ENCODE assay signal across 25 cellular contexts in the genomic region with DNA sequence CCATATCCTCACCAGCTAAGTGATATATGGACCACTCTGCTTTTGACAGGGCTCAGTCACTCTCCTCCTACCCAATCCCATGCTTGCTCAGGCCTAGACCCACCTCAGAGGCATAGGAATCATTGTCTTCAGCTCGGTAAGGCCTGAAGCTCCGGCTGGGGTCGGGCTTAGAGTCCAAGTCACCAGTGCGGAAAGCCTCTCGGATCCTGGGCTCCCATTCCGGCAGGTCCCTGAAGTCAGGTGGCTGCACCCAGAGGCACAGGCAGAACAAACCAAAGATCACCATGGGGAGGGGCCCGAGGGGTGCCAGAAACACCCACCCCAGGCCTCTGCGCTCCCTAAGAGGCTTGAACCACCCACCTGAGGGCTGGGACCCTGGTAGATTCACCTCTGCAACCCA. TPM values are rescaled to one million over a fixed set of nuclear protein-coding genes. Genes with fewer than 3 reads are reported as not detected.
A peak's percentile ranks its signal among the peaks of the same experiment; 100 is the strongest.
DNase-seq lines count a peak whose midpoint lies in the region; ATAC-seq, FAIRE-seq and TF ChIP-seq lines count a peak whose summit lies in the region.
"Had no signal": no experiment of that assay in that cellular context is flagged by ENCODE, and none has a peak within 500 bp of the region (broad histone marks: within the 10 kb centered on the region; RNA-seq: fewer than 3 reads in every experiment).

No MANE protein-coding gene starts in this region.

- peaks cover 5 to 16% of the 10 kb centered on the region in 2 donors for H3K36me3 ChIP-seq in esophagus (ENCODE audit: control insufficient read depth in 2 of 2, insufficient read depth in 2 of 2, low read length in 1 of 2)
- H3K36me3 ChIP-seq in stomach = peaks cover 13 to 88% (median 77%) of the 10 kb centered on the region in 4 donors
- peaks cover 0 to 9% (median 0%) of the 10 kb centered on the region in 3 donors for H3K36me3 ChIP-seq in pancreas

- H3K27ac ChIP-seq in 22Rv1 (peak overlapping the region; percentile 88), esophagus (ENCODE audit: low read depth in 2 of 2, low read length in 1 of 2) (peak overlapping the region; percentile 59), stomach (peak overlapping the region in 4 of 5 donors; percentile 32 to 57 (median 54)), pancreas (no peak overlapping the region)
- H3K27ac ChIP-seq: BLaER1 treated with 17β-estradiol and CSF1 and Interleukin-3, amounts not matched to agents 10 nM and 100 nM; HL-60; KMS-11; SJSA1 had no signal

- WGBS in esophagus, 2 donors = 78 to 82% methylated on average over 8 of the region's 8 CpGs
- 60 to 81% (median 79%) methylated on average over 2 to 8 of the region's 8 CpGs for WGBS in stomach, 5 donors
- WGBS in pancreas, 2 donors = 88 to 93% methylated on average over 8 of the region's 8 CpGs

- intact Hi-C loops in stomach (cut with DNase I; ENCODE audit: low total_unique reads) (no loop called here), pancreas (cut with DNase I) (no loop called here)

- FAIRE-seq in HTR-8/SVneo (lab: Jason Lieb, UNC) = peak; percentile 13
- no peak for FAIRE-seq in pancreas (lab: Jason Lieb, UNC)
- FAIRE-seq: GM19239, H1, RCC 7860 had no signal

- TF ChIP-seq CTCF in 22Rv1 (IDR thresholded peaks at IDR 0.05) (no peak), stomach (IDR thresholded peaks at IDR 0.05) (no peak), pancreas (IDR thresholded peaks at IDR 0.05) (no peak), GM10266 (IDR thresholded peaks at IDR 0.05; ENCODE audit: control insufficient read depth, insufficient read depth, low read depth, missing control alignments) (no peak)

- peaks cover 2 to 7% of the 10 kb centered on the region in 2 donors for H3K4me1 ChIP-seq in esophagus (ENCODE audit: control insufficient read depth in 2 of 2, insufficient read depth in 2 of 2, low read length in 1 of 2)
- H3K4me1 ChIP-seq in stomach = peaks cover 3 to 27% (median 11%) of the 10 kb centered on the region in 4 donors
- no peaks in the 10 kb centered on the region for H3K4me1 ChIP-seq in pancreas
- H3K4me1 ChIP-seq: SJSA1 had no signal

- H3K4me1 Mint-ChIP-seq in T-helper 17 cell = peaks cover 8% of the 10 kb centered on the region
- H3K4me1 Mint-ChIP-seq in activated T-cell treated with anti-CD3 and anti-CD28 coated beads, Interleukin-2, amount 50 U/mL, for 4 hours (ENCODE audit: low read depth) = peaks cover 3% of the 10 kb centered on the region

- H3K4me3 ChIP-seq in esophagus (ENCODE audit: low read depth in 1 of 2, low read length in 2 of 2) = no peak overlapping the region
- H3K4me3 ChIP-seq in stomach = no peak overlapping the region
- no peak overlapping the region for H3K4me3 ChIP-seq in pancreas
- H3K4me3 ChIP-seq: BLaER1 treated with 17β-estradiol and CSF1 and Interleukin-3, amounts not matched to agents 10 nM and 100 nM; SJSA1 had no signal

- ATAC-seq in pancreas (no peak), T-helper 17 cell (no peak)
- no peak for ATAC-seq in activated T-cell treated with anti-CD3 and anti-CD28 coated beads, Interleukin-2, amount 50 U/mL, for 4 hours
- ATAC-seq: CD8-positive, alpha-beta T cell; HCT116; Right ventricle myocardium inferior had no signal

- DNase-seq in HTR-8/SVneo (ENCODE audit: insufficient read length, low spot score) = no peak
- DNase-seq in stomach = no peak
- no peak for DNase-seq in pancreas
- no peak for DNase-seq in T-helper 17 cell
- no peak for DNase-seq in activated T-cell treated with anti-CD3 and anti-CD28 coated beads, Interleukin-2, amount 50 U/mL, for 4 hours
- DNase-seq in GM10266 (ENCODE audit: extremely low spot score) = no peak
- DNase-seq: CD8-positive, alpha-beta T cell; GDM1; NCI-H1105 treated with DMSO at 0.1 percent for 48 hours; NCI-H1694; NCI-H2081; NCI-H2171 treated with DMSO at 0.1 percent for 48 hours; NCI-H526; OCI-M1 had no signal

- no peak overlapping the region for H3K27ac Mint-ChIP-seq in T-helper 17 cell
- H3K27ac Mint-ChIP-seq: CD8-positive, alpha-beta T cell had no signal

- H3K9me3 ChIP-seq in esophagus (ENCODE audit: control insufficient read depth in 2 of 2, insufficient read depth in 1 of 2, low read depth in 1 of 2, low read length in 1 of 2) (no peaks in the 10 kb centered on the region), stomach (no peaks in the 10 kb centered on the region), pancreas (no peaks in the 10 kb centered on the region), T-helper 17 cell (ENCODE audit: control insufficient read depth, low read length, poor library complexity, severe bottlenecking) (no peaks in the 10 kb centered on the region)
- H3K9me3 ChIP-seq: BLaER1 treated with 17β-estradiol and CSF1 and Interleukin-3, amounts not matched to agents 10 nM and 100 nM; SJSA1 had no signal

- peaks cover 6% of the 10 kb centered on the region for H3K27me3 Mint-ChIP-seq in T-helper 17 cell
- H3K27me3 Mint-ChIP-seq in activated T-cell treated with anti-CD3 and anti-CD28 coated beads, Interleukin-2, amount 50 U/mL, for 4 hours (ENCODE audit: low read depth) = no peaks in the 10 kb centered on the region

- H3K4me3 Mint-ChIP-seq in T-helper 17 cell = no peak overlapping the region
- H3K4me3 Mint-ChIP-seq in activated T-cell treated with anti-CD3 and anti-CD28 coated beads, Interleukin-2, amount 50 U/mL, for 4 hours = no peak overlapping the region
- H3K4me3 Mint-ChIP-seq: CD8-positive, alpha-beta T cell had no signal

- TF ChIP-seq EP300 in stomach (IDR thresholded peaks at IDR 0.05) = no peak

- no peaks in the 10 kb centered on the region for H3K27me3 ChIP-seq in esophagus (ENCODE audit: control insufficient read depth in 1 of 2, insufficient read depth in 2 of 2, low read length in 2 of 2)
- no peaks in the 10 kb centered on the region for H3K27me3 ChIP-seq in stomach
- no peaks in the 10 kb centered on the region for H3K27me3 ChIP-seq in pancreas
- H3K27me3 ChIP-seq: BLaER1 treated with 17β-estradiol and CSF1 and Interleukin-3, amounts not matched to agents 10 nM and 100 nM; SJSA1 had no signal

- peaks cover 3% of the 10 kb centered on the region for H3K36me3 Mint-ChIP-seq in T-helper 17 cell (ENCODE audit: low read depth)
- H3K36me3 Mint-ChIP-seq in activated T-cell treated with anti-CD3 and anti-CD28 coated beads, Interleukin-2, amount 50 U/mL, for 4 hours (ENCODE audit: insufficient read depth) = no peaks in the 10 kb centered on the region

- TF ChIP-seq POLR2A in stomach (IDR thresholded peaks at IDR 0.05) = no peak

- H3K9me3 Mint-ChIP-seq in activated T-cell treated with anti-CD3 and anti-CD28 coated beads, Interleukin-2, amount 50 U/mL, for 4 hours = no peaks in the 10 kb centered on the region
- H3K9me3 Mint-ChIP-seq: CD8-positive, alpha-beta T cell had no signal

RNA-seq across cellular contexts. Expression of gene DSN1, which starts 39.0 kb away (rescaled TPM):
- polyA plus RNA-seq in esophagus = 1 to 10 TPM; 7.6 to 9.4 TPM
- total RNA-seq in stomach = 10 to 100 TPM in 2 of 5 donors, 1 to 10 TPM in 3; 1.3 to 18.9 (median 7.2) TPM
- polyA plus RNA-seq in stomach = 10 to 100 TPM in 1 of 3 donors, 1 to 10 TPM in 2; 8.0 to 11.8 (median 8.1) TPM
- total RNA-seq in pancreas = 1 to 10 TPM; 1.9 to 3.8 (median 3.0) TPM
- 1 to 10 TPM; 4.1 to 6.3 TPM for polyA plus RNA-seq in pancreas
- 1 to 10 TPM; 9.0 to 9.7 TPM for total RNA-seq in T-helper 17 cell
- total RNA-seq in activated T-cell treated with anti-CD3 and anti-CD28 coated beads, Interleukin-2, amount 50 U/mL, for 4 hours = 10 to 100 TPM; 11.6 to 13.7 (median 13.1) TPM

Comparison
In these comparisons a context has a peak if more than half of its experiments do, and no peak if none do; other contexts are left out.
1. H3K27ac ChIP-seq: peak in 22Rv1 (single experiment), esophagus (2 of 2) and stomach (4 of 5); none in pancreas (0 of 4).